14 cellular contexts compared by ENCODE assay signal in the genomic region with DNA sequence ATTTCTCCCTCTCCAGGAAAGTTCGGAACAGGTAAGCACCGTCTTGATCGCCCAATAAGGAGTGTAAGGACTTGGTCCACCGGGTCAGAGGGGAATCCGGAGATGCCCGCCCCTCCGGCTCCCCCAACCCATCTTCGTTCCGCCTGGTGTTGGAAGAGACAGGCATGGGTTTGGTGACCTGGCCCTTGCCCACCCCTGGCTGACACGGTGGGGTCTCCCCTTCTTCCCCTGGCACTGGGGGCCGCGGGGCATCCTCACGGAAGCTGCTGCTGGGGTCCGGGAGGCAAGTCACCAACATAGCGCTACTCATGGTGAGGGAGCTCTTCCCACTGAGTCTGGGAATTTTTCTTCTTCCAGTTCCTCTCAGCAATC. TPM values are rescaled to one million over a fixed set of nuclear protein-coding genes. Genes with fewer than 3 reads are reported as not detected.
A peak's percentile ranks its signal among the peaks of the same experiment; 100 is the strongest.
DNase-seq lines count a peak whose midpoint lies in the region; ATAC-seq, FAIRE-seq and TF ChIP-seq lines count a peak whose summit lies in the region.
"Had no signal": no experiment of that assay in that cellular context is flagged by ENCODE, and none has a peak within 500 bp of the region (broad histone marks: within the 10 kb centered on the region; RNA-seq: fewer than 3 reads in every experiment).

No MANE protein-coding gene starts in this region.

- no peak overlapping the region for H3K14ac ChIP-seq in H1 (ENCODE audit: insufficient read length)

- no peaks in the 10 kb centered on the region for H3K27me3 ChIP-seq in A673 (replicated peaks; ENCODE audit: insufficient read depth, low read depth, low read length, poor library complexity)
- no peaks in the 10 kb centered on the region; the same call in 1 of the 2 replicates for H3K27me3 ChIP-seq in H7 (ENCODE audit: control insufficient read depth, insufficient read depth, low read length)
- H3K27me3 ChIP-seq in H1 (replicated peaks in 1 of 4; ENCODE audit: control insufficient read depth in 3 of 4, extremely low read depth in 1 of 4, insufficient read depth in 3 of 4, low read length in 3 of 4) = peaks cover 0 to 7% (median 1%) of the 10 kb centered on the region in 4 experiments; a peak in 2 of 7 replicates

- H3K9me3 ChIP-seq in A673 (ENCODE audit: low read depth, low read length, poor library complexity, severe bottlenecking) = no peaks in the 10 kb centered on the region
- H3K9me3 ChIP-seq in H1 (ENCODE audit: insufficient read depth in 2 of 2, low read depth in 1 of 2, low read length in 1 of 2) = no peaks in the 10 kb centered on the region

- no peak overlapping the region for H2BK15ac ChIP-seq in H1 (ENCODE audit: low read length)

- POLR2A ChIA-PET in A673 (lab: Charles Lee; ENCODE audit: low non-redundant PET) = no interaction called here
- POLR2A ChIA-PET in H1 (lab: Charles Lee; ENCODE audit: partially characterized antibody) = interaction anchor here (0.8 to 2.3 kb wide), 8 partner anchors 12 to 418 kb away, joined by 3 to 22 read pairs (median 4); no protein-coding TSS in a partner anchor

- H3K18ac ChIP-seq in H1 (ENCODE audit: extremely low read depth, low read length) = peak overlapping the region; percentile 53; the same call in 1 of the 2 replicates

- no peak overlapping the region for H4K8ac ChIP-seq in H1 (ENCODE audit: extremely low read depth, insufficient read depth, low read length)

- no peak overlapping the region for H4K91ac ChIP-seq in H1 (replicated peaks; ENCODE audit: insufficient read length, low read length)

- whole genome bisulfite sequencing in H1 (ENCODE audit: extremely low coverage in 1 of 2, insufficient coverage in 1 of 2, insufficient read length in 1 of 2, insufficient replicate concordance in 2 of 2, low coverage in 1 of 2, low lambda C conversion rate in 2 of 2, missing lambda C conversion rate in 1 of 2), 2 experiments = 48% methylated on average over 15 of the region's 15 CpGs; no CpG with 5 or more reads in 1 of the 2 experiments

- peaks cover 12% of the 10 kb centered on the region for H3K23me2 ChIP-seq in H1 (ENCODE audit: low read depth, low read length)

- H3K4me3 Mint-ChIP-seq in naive B cell = peak overlapping the region in 5 of 8 donors; percentile 15 to 84 (median 82)

- peaks cover 14 to 27% (median 19%) of the 10 kb centered on the region in 3 donors for H3K4me1 Mint-ChIP-seq in naive B cell

- TF ChIP-seq POLR2A in H1 (IDR thresholded peaks at IDR 0.05; ENCODE audit: control extremely low read depth in 1 of 2, low read depth in 2 of 2, low read length in 2 of 2) = no peak

- H3K56ac ChIP-seq in H1 (replicated peaks; ENCODE audit: insufficient read length, low read depth, low read length) = no peak overlapping the region

- no peak overlapping the region for H2BK20ac ChIP-seq in H1 (ENCODE audit: low read length)

- peaks cover 12% of the 10 kb centered on the region; the same call in 1 of the 2 replicates for H3K79me1 ChIP-seq in H1 (ENCODE audit: low read depth, low read length)

- peaks cover 0 to 21% (median 14%) of the 10 kb centered on the region in 3 donors for H3K27me3 Mint-ChIP-seq in naive B cell

- H2BK12ac ChIP-seq in H1 (ENCODE audit: low read depth, low read length) = peak overlapping the region; percentile 85

- peak overlapping the region in 1 of 4 experiments; percentile 30; a peak in 1 of 7 replicates for H3K9ac ChIP-seq in H1 (replicated peaks in 1 of 4; ENCODE audit: extremely low read depth in 1 of 4, low read depth in 3 of 4, low read length in 3 of 4)

- no peak overlapping the region for H3K27ac Mint-ChIP-seq in naive B cell
- H3K27ac Mint-ChIP-seq: CD14-positive monocyte had no signal

- TF ChIP-seq EP300 in H1 (IDR thresholded peaks at IDR 0.05; ENCODE audit: borderline replicate concordance in 1 of 2, low read depth in 2 of 2, low read length in 2 of 2) = no peak

- H3K4ac ChIP-seq in H1 (replicated peaks; ENCODE audit: insufficient read length, low read depth, low read length) = no peak overlapping the region

- peak overlapping the region; percentile 88 to 95; a peak in 3 of 4 replicates for H3K4me2 ChIP-seq in H1 (ENCODE audit: insufficient read depth in 1 of 2, low read depth in 2 of 2, low read length in 2 of 2)

- H2BK5ac ChIP-seq in H1 (ENCODE audit: low read depth, low read length) = 0 out of 2 replicates have a peak overlapping the region, but pooled peaks have one; percentile 49

- FAIRE-seq in H1 (lab: Jason Lieb, UNC) = no peak
- FAIRE-seq: K562 had no signal

- H3K9me3 Mint-ChIP-seq in naive B cell = no peaks in the 10 kb centered on the region

- no peaks in the 10 kb centered on the region for H3K36me3 Mint-ChIP-seq in naive B cell

- DNase-seq in A673 (ENCODE audit: low spot score) (no peak), H7 (no peak), H1 (ENCODE audit: low read depth in 1 of 2, low spot score in 2 of 2) (no peak), naive B cell (no peak), H4 (ENCODE audit: low spot score) (no peak)
- DNase-seq in activated naive CD4-positive, alpha-beta T cell (lab: John Stamatoyannopoulos, UW) = no peak
- DNase-seq: dermis blood vessel endothelial cell; foreskin melanocyte; NCI-H1694 treated with DMSO at 0.1 percent for 48 hours; stimulated activated CD4-positive, alpha-beta T cell treated with anti-CD3 and anti-CD28 coated beads, Interleukin-1b, Interleukin-23, amount 100 ng/mL, for 48 hours had no signal

- H3K23ac ChIP-seq in H1 (ENCODE audit: insufficient read length) = no peak overlapping the region

- peaks cover 22 to 34% of the 10 kb centered on the region in 2 experiments for H4K20me1 ChIP-seq in H1 (replicated peaks in 1 of 2; ENCODE audit: control insufficient read depth in 1 of 2, insufficient read depth in 2 of 2, low read length in 2 of 2)

- H4K5ac ChIP-seq in H1 (ENCODE audit: insufficient read length, low read depth, low read length) = no peak overlapping the region

- TF ChIP-seq CTCF in A673 (conservative IDR thresholded peaks at IDR 0.05; ENCODE audit: low read depth, low read length) (no peak), H1 (IDR thresholded peaks at IDR 0.05; ENCODE audit: control extremely low read depth in 1 of 3, insufficient read depth in 1 of 3, low read depth in 1 of 3, low read length in 3 of 3) (no peak)

- no peak overlapping the region for H2AFZ ChIP-seq in H1 (ENCODE audit: low read length)

- H3K27ac ChIP-seq in A673 (ENCODE audit: low read depth, low read length, poor library complexity, severe bottlenecking) = no peak overlapping the region
- H3K27ac ChIP-seq in H1 (ENCODE audit: low read depth, low read length) = no peak overlapping the region

- intact Hi-C loops in A673 (cut with micrococcal nuclease; ENCODE audit: unreplicated experiment) = loop anchor here (5.0 to 10.0 kb wide), 2 partner anchors 281 to 607 kb away; no protein-coding TSS in a partner anchor

- no peaks in the 10 kb centered on the region for H3K36me3 ChIP-seq in A673 (ENCODE audit: insufficient read depth, low read length, poor library complexity, severe bottlenecking)
- H3K36me3 ChIP-seq in H7 (replicated peaks; ENCODE audit: control insufficient read depth, insufficient read depth, low read length) = peaks cover 11% of the 10 kb centered on the region
- peaks cover 0 to 17% (median 12%) of the 10 kb centered on the region in 4 experiments; a peak in 5 of 8 replicates for H3K36me3 ChIP-seq in H1 (ENCODE audit: control insufficient read depth in 2 of 4, insufficient read depth in 4 of 4, low read length in 3 of 4)

- H2BK120ac ChIP-seq in H1 (replicated peaks; ENCODE audit: low read depth, low read length) = no peak overlapping the region

- no TSS peak for BruUV-seq in A673 (replicated peaks; lab: Mats Ljungman, UMichigan)

- CTCF ChIA-PET in A673 (lab: Charles Lee) (interaction anchor here (0.6 to 1.4 kb wide), 2 partner anchors 264 to 611 kb away, joined by 5 to 6 read pairs; no protein-coding TSS in a partner anchor), H1 (lab: Charles Lee; ENCODE audit: partially characterized antibody) (interaction anchor here (1.0 to 7.4 kb wide), 9 partner anchors 16 to 337 kb away, joined by 3 to 62 read pairs (median 4); no protein-coding TSS in a partner anchor)

- ATAC-seq in naive B cell (ENCODE audit: low read depth in 2 of 2) = no peak
- ATAC-seq in HG02571 (IDR thresholded peaks at IDR 0.05; ENCODE audit: unreplicated experiment) = no peak
- ATAC-seq in GM21737 (IDR thresholded peaks at IDR 0.05; ENCODE audit: unreplicated experiment) = no peak
- ATAC-seq: K562 had no signal

- H3K4me1 ChIP-seq in A673 (ENCODE audit: insufficient read depth, low read length, poor library complexity, severe bottlenecking) (peaks cover 19% of the 10 kb centered on the region), H1 (replicated peaks in 1 of 4; ENCODE audit: control insufficient read depth in 3 of 4, insufficient read depth in 4 of 4, low read length in 3 of 4) (peaks cover 16 to 29% (median 23%) of the 10 kb centered on the region in 4 experiments)

- peak overlapping the region; percentile 66; the same call in 1 of the 2 replicates for H2AK5ac ChIP-seq in H1 (ENCODE audit: low read depth, low read length)

- TF ChIP-seq RAD21 in H1 (IDR thresholded peaks at IDR 0.05 in 1 of 2, conservative IDR thresholded peaks at IDR 0.05 in 1 of 2; ENCODE audit: low read depth in 2 of 2, low read length in 2 of 2) = no peak

- H3K79me2 ChIP-seq in H1 (ENCODE audit: control insufficient read depth in 1 of 2, insufficient read depth in 2 of 2, low read length in 2 of 2) = peaks cover 0 to 30% of the 10 kb centered on the region in 2 experiments; a peak in 3 of 4 replicates

- H3K4me3 ChIP-seq in A673 (ENCODE audit: low read depth, low read length, poor library complexity, severe bottlenecking) = peak overlapping the region; percentile 91
- H3K4me3 ChIP-seq in H7 (ENCODE audit: insufficient read depth, low read depth, low read length) = peak overlapping the region; percentile 89
- peak overlapping the region; percentile 88 to 93 (median 91); a peak in 6 of 8 replicates for H3K4me3 ChIP-seq in H1 (ENCODE audit: extremely low read depth in 1 of 4, insufficient read depth in 2 of 4, low read depth in 3 of 4, low read length in 4 of 4)
- H3K4me3 ChIP-seq: K562 had no signal

TF ChIP-seq in H1, 55 proteins besides CTCF, POLR2A, EP300 and RAD21 (continues in another document):
- TF ChIP-seq HDAC2 (IDR thresholded peaks at IDR 0.05; ENCODE audit: borderline replicate concordance in 1 of 2, low read depth in 2 of 2, low read length in 2 of 2) = no peak

RNA-seq across cellular contexts. Expression of a gene that starts 3.2 kb away (rescaled TPM):
- total RNA-seq in A673 (2021) = 10.7 and 15.2 TPM in 2 replicates
- total RNA-seq in H7 (2014; rRNA removed; shearing (Covaris generic)) = 34.8 and 36.1 TPM in 2 replicates
- 31.7 and 33.4 TPM in 2 replicates for total RNA-seq in H1 (2021; fragmentation: NEBNext Ultra II Directional; extraction: Animal tissue kit (Norgen Biotek cat#: 25700))
- polyA plus RNA-seq in H1 (2011; rRNA removed) (17.7 and 24.2 TPM in 2 replicates), naive B cell (ENCODE audit: low read depth in 6 of 6) (1 to 10 TPM in 1 of 6 donors, under 1 TPM in 2, not detected in 3; 0.08 to 4.7 (median 0.69) TPM)
- 19.3 TPM for polyA plus RNA-seq in H1 (2011; cell fraction: cytosol; rRNA removed)
- 36.2 TPM for polyA plus RNA-seq in H1 (2011; cell fraction: nucleus; rRNA removed)
- polyA plus RNA-seq in H1 (2012, experiment 1 of 2) = 18.3 to 25.8 TPM (median 20.3 TPM) in 4 replicates
- 9.2 TPM for polyA plus RNA-seq in H1 (2012, experiment 2 of 2)
- 17.7 TPM for polyA plus RNA-seq in H1 (2013, experiment 1 of 2)
- polyA plus RNA-seq in H1 (2013, experiment 2 of 2) = 15.4 TPM
- 14.1 and 21.3 TPM in 2 replicates for polyA minus RNA-seq in H1 (2011; rRNA and poly(A)+ RNA removed)
- polyA minus RNA-seq in H1 (2011; cell fraction: cytosol; rRNA and poly(A)+ RNA removed) = 21.3 TPM
- polyA minus RNA-seq in H1 (2011; cell fraction: nucleus; rRNA and poly(A)+ RNA removed) = 44.5 TPM
- 1.8 and 13.7 TPM in 2 replicates for total RNA-seq in H4 (2014; rRNA removed; shearing (Covaris generic))
